Comparison of ENCODE assay signal across 24 cellular contexts in the genomic region with DNA sequence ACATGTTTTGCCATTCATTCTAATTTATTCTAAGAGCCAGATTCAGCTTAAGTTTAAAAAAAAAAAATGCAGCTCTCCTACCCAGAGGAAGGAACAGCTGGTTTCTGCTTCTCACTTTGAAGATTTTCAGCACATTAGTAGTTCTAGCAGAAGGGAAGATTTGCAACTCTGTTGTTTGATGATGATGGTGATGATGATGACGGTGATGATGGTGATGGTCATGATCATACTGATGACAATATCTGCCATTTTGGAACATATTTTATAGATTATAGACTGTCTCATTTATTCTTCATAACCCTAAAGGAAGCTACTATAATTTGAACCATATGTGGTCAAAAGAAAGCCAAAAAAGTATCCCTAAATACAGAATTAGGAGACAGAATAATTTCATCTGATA.
"Had no signal": no experiment of that assay in that cellular context is flagged by ENCODE, and none has a peak within 500 bp of the region (broad histone marks: within the 10 kb centered on the region; RNA-seq: fewer than 3 reads in every experiment).

No MANE protein-coding gene starts in this region.

- H3K27me3 ChIP-seq: gastrocnemius medialis had no signal

- FAIRE-seq: colon, endothelial cell of umbilical vein, islet of Langerhans, keratinocyte had no signal

- H3K9me3 ChIP-seq: esophagus muscularis mucosa, gastrocnemius medialis, heart right ventricle, left lung, lower lobe of right lung, mucosa of descending colon had no signal

- ATAC-seq: gastrocnemius medialis; heart right ventricle; left cardiac atrium; left lung; left ventricle myocardium superior; lower lobe of right lung; mucosa of descending colon; naive thymus-derived CD8-positive, alpha-beta T cell had no signal

- H3K4me1 ChIP-seq: esophagus muscularis mucosa, gastrocnemius medialis, heart right ventricle, left lung, lower lobe of right lung had no signal

- H3K27ac ChIP-seq: coronary artery, esophagus muscularis mucosa, gastrocnemius medialis, heart right ventricle, left lung, lower lobe of right lung had no signal

- DNase-seq: dermis blood vessel endothelial cell; dorsolateral prefrontal cortex; effector CD4-positive, alpha-beta T cell; effector memory CD4-positive, alpha-beta T cell; foreskin fibroblast; foreskin melanocyte; gastrocnemius medialis; glutamatergic neuron; heart right ventricle; hippocampal formation; left cardiac atrium; left lung; left ventricle myocardium superior; lower lobe of right lung; mesenchymal stem cell; mucosa of descending colon; naive B cell; naive thymus-derived CD8-positive, alpha-beta T cell had no signal

- H3K36me3 ChIP-seq: esophagus muscularis mucosa, gastrocnemius medialis, heart right ventricle, left lung, lower lobe of right lung had no signal

- H3K4me3 ChIP-seq: coronary artery, dorsolateral prefrontal cortex, esophagus muscularis mucosa, gastrocnemius medialis, heart right ventricle, left lung, lower lobe of right lung, mucosa of descending colon had no signal
